1 cellular context compared by ENCODE assay signal in the genomic region with DNA sequence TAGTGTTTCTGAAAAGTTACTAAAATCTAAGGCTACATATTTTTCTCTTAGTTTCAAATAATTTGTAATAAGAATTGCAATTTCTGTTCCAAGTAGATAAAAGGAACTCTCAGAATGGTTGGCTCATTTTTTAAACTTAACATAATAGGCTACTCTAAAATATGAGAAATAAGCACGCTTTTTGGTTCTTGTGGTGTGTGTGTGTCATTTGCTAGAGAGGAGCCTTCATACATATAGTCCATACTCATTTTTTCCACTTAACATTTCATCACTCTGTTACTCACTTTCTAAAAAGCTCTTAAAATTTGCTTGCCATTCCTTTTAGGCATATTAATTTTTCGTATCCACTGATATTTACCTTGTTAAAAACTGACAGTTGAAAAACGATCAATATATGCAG.
TF ChIP-seq lines count a peak whose summit lies in the region.

No MANE protein-coding gene starts in this region.

TF ChIP-seq in K562, 482 proteins besides CTCF, POLR2A, EP300 and RAD21 (continued from another document):
- TF ChIP-seq, protein P1, sequence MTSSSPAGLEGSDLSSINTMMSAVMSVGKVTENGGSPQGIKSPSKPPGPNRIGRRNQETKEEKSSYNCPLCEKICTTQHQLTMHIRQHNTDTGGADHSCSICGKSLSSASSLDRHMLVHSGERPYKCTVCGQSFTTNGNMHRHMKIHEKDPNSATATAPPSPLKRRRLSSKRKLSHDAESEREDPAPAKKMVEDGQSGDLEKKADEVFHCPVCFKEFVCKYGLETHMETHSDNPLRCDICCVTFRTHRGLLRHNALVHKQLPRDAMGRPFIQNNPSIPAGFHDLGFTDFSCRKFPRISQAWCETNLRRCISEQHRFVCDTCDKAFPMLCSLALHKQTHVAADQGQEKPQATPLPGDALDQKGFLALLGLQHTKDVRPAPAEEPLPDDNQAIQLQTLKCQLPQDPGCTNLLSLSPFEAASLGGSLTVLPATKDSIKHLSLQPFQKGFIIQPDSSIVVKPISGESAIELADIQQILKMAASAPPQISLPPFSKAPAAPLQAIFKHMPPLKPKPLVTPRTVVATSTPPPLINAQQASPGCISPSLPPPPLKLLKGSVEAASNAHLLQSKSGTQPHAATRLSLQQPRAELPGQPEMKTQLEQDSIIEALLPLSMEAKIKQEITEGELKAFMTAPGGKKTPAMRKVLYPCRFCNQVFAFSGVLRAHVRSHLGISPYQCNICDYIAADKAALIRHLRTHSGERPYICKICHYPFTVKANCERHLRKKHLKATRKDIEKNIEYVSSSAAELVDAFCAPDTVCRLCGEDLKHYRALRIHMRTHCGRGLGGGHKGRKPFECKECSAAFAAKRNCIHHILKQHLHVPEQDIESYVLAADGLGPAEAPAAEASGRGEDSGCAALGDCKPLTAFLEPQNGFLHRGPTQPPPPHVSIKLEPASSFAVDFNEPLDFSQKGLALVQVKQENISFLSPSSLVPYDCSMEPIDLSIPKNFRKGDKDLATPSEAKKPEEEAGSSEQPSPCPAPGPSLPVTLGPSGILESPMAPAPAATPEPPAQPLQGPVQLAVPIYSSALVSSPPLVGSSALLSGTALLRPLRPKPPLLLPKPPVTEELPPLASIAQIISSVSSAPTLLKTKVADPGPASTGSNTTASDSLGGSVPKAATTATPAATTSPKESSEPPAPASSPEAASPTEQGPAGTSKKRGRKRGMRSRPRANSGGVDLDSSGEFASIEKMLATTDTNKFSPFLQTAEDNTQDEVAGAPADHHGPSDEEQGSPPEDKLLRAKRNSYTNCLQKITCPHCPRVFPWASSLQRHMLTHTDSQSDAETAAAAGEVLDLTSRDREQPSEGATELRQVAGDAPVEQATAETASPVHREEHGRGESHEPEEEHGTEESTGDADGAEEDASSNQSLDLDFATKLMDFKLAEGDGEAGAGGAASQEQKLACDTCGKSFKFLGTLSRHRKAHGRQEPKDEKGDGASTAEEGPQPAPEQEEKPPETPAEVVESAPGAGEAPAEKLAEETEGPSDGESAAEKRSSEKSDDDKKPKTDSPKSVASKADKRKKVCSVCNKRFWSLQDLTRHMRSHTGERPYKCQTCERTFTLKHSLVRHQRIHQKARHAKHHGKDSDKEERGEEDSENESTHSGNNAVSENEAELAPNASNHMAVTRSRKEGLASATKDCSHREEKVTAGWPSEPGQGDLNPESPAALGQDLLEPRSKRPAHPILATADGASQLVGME (CRISPR knock-in tag; IDR thresholded peaks at IDR 0.05) = no peak
